8 cellular contexts compared by ENCODE assay signal in the genomic region with DNA sequence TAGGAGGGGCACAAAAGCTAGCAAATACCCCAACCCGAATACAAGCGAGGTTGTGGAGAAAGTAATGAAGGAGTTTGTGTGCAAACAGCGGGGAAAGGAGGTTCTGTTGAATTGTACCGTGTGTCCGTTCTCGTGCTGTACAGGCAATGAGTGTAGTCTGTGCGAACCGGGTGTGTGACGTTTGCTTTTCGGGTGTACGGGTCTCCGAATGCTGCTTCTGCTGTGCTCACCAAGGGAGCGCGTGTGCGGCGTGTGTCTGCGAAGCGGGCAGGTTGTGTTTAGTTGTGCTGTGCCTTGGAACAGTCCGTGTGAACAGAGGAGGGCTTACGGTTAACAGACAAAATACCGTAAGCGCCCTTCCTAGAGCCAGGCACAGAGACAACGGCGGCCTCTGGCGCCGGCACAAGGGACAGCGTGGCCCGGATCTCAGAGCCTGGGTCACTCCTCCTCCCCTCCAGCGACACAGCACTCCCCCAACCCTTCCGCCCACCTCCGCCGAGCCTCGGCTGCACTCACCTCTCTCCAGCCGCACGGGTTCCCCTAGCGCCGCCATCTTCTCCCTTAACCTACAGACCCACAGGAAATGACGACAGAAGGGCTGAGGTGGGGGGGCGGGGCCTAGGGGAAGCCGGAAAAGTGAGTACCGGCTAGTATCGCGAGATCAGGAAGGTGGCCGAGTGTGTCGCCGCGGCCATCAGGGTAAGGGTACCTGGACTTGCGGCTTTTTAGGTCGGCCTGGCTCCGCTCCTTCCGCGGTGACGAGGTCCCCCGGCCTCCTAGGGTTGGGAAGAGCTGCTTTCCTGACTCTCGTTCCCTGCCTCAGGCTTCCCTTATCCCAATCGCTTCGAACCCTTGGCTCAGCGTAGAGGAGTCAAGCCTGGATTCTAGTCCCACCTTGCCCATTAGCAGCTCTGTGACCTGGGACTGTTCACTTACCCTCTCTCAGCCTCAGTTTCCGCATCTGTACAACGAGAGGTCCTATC. TPM values are rescaled to one million over a fixed set of nuclear protein-coding genes. Genes with fewer than 3 reads are reported as not detected.
DNase-seq lines count a peak whose midpoint lies in the region; ATAC-seq lines count a peak whose summit lies in the region.

LIN7C (minus strand) TSS at position 570 of the 983 bp plus-strand sequence; CDS start at position 553, 17 bp downstream.

- peak within 1 kb of the TSS; percentile 99 for H3K4me3 Mint-ChIP-seq in natural killer cell treated with Interleukin-12 subunit alpha and Interleukin-12 subunit beta and Interleukin-15 and Interleukin-18, amount 100 ng/mL, for 72 hours

- H3K9me3 Mint-ChIP-seq in natural killer cell treated with Interleukin-12 subunit alpha and Interleukin-12 subunit beta and Interleukin-15 and Interleukin-18, amount 100 ng/mL, for 72 hours: no peaks in the 10 kb centered on the region

- H3K9me2 ChIP-seq in Karpas-422 (replicated peaks; ENCODE audit: insufficient read depth, low read length): no peaks in the 10 kb centered on the region

- peaks cover 31 to 33% of the 10 kb centered on the region in 2 donors for H3K4me1 Mint-ChIP-seq in natural killer cell treated with Interleukin-12 subunit alpha and Interleukin-12 subunit beta and Interleukin-15 and Interleukin-18, amount 100 ng/mL, for 72 hours (ENCODE audit: low read depth in 2 of 2)

- H2AFZ ChIP-seq in Karpas-422 (ENCODE audit: low read length): peak within 1 kb of the TSS; percentile 45; the same call in 1 of the 2 replicates

- peak within 1 kb of the TSS; percentile 80 for H3K9ac ChIP-seq in Karpas-422 (ENCODE audit: low read length)

- peaks cover 3% of the 10 kb centered on the region; the same call in 1 of the 2 replicates for H3K36me3 ChIP-seq in Karpas-422 (ENCODE audit: insufficient read depth, low read length)

- no peaks in the 10 kb centered on the region for H3K9me3 ChIP-seq in Karpas-422 (ENCODE audit: low read length)

- peak within 1 kb of the TSS; percentile 27; the same call in 1 of the 2 replicates for H3K27ac ChIP-seq in Karpas-422 (ENCODE audit: low read length)

- H3K4me2 ChIP-seq in Karpas-422 (ENCODE audit: low read depth, low read length, poor library complexity, severe bottlenecking): peak within 1 kb of the TSS; percentile 87

- DNase-seq in Daoy (ENCODE audit: low read depth) (peak; percentile 96), Karpas-422 (peak; percentile 98), RPMI7951 (ENCODE audit: low read depth) (peak; percentile 92), fibroblast of peridontal ligament (ENCODE audit: extremely low read depth) (peak; percentile 94)
- peak; percentile 87 to 92 for DNase-seq in activated T-helper 1 cell treated with anti-CD3 and anti-CD28 coated beads, Interleukin-2, amount 50 U/mL, for 16 hours (ENCODE audit: low read depth in 1 of 2, low spot score in 1 of 2)
- peak; percentile 94 for DNase-seq in natural killer cell treated with Interleukin-12 subunit alpha and Interleukin-12 subunit beta and Interleukin-15 and Interleukin-18, amount 100 ng/mL, for 72 hours (ENCODE audit: low spot score)
- peak; percentile 93 for DNase-seq in stimulated activated naive CD8-positive, alpha-beta T cell treated with anti-CD3 and anti-CD28 coated beads, Interleukin-15, Interleukin-2, amounts not matched to agents 100 U/mL and 50 U/mL, for 24 hours

- no peaks in the 10 kb centered on the region for H3K27me3 ChIP-seq in Karpas-422 (ENCODE audit: low read length)

- peaks cover 59% of the 10 kb centered on the region for H3K79me2 ChIP-seq in Karpas-422 (ENCODE audit: low read length)

- H3K4me1 ChIP-seq in Karpas-422 (ENCODE audit: low read length): peaks cover 22% of the 10 kb centered on the region

- peak within 1 kb of the TSS; percentile 87 for H3K4me3 ChIP-seq in Karpas-422 (ENCODE audit: low read length)

- peak; percentile 97 for ATAC-seq in GM21825 (IDR thresholded peaks at IDR 0.05; ENCODE audit: unreplicated experiment)
- ATAC-seq in natural killer cell treated with Interleukin-12 subunit alpha and Interleukin-12 subunit beta and Interleukin-15 and Interleukin-18, amount 100 ng/mL, for 72 hours: peak; percentile 97 to 99
- ATAC-seq in stimulated activated naive CD8-positive, alpha-beta T cell treated with anti-CD3 and anti-CD28 coated beads, Interleukin-15, Interleukin-2, amounts not matched to agents 100 U/mL and 50 U/mL, for 24 hours: peak; percentile 92

- H3K36me3 Mint-ChIP-seq in natural killer cell treated with Interleukin-12 subunit alpha and Interleukin-12 subunit beta and Interleukin-15 and Interleukin-18, amount 100 ng/mL, for 72 hours: peaks cover 9% of the 10 kb centered on the region

- H4K20me1 ChIP-seq in Karpas-422 (ENCODE audit: insufficient read depth, low read depth, low read length): peaks cover 4% of the 10 kb centered on the region; the same call in 1 of the 2 replicates

- H3K27me3 Mint-ChIP-seq in natural killer cell treated with Interleukin-12 subunit alpha and Interleukin-12 subunit beta and Interleukin-15 and Interleukin-18, amount 100 ng/mL, for 72 hours: no peaks in the 10 kb centered on the region

- H3K27ac Mint-ChIP-seq in natural killer cell treated with Interleukin-12 subunit alpha and Interleukin-12 subunit beta and Interleukin-15 and Interleukin-18, amount 100 ng/mL, for 72 hours: peak within 1 kb of the TSS; percentile 94 to 96

RNA-seq across cellular contexts. Expression of gene LIN7C, which starts in this region (rescaled TPM):
- total RNA-seq in Daoy (2014; rRNA removed; shearing (Covaris generic)): 44.2 and 45.3 TPM in 2 replicates
- total RNA-seq in Karpas-422 (2014; rRNA removed; shearing (Covaris generic); ENCODE audit: low replicate concordance): 10.5 and 30.3 TPM in 2 replicates
- total RNA-seq in RPMI7951 (2014; rRNA removed; shearing (Covaris generic)): 47.3 and 49.3 TPM in 2 replicates
- total RNA-seq in natural killer cell treated with Interleukin-12 subunit alpha and Interleukin-12 subunit beta and Interleukin-15 and Interleukin-18, amount 100 ng/mL, for 72 hours: 10 to 100 TPM; 17.5 to 20.5 TPM

Comparison
In these comparisons a context has a peak if more than half of its experiments do, and no peak if none do; other contexts are left out.
1. Peak in every context shown above with its lines: DNase-seq, ATAC-seq, H3K4me3 ChIP-seq and H3K27ac ChIP-seq.